2 cellular contexts compared by ENCODE assay signal in genomic region chr4:162015090-162015489, GRCh38.
TF ChIP-seq lines count a peak whose summit lies in the region.

No MANE protein-coding gene starts in this region.

TF ChIP-seq in HepG2, 621 proteins besides CTCF, POLR2A, EP300 and RAD21 (continued from another document):
- TF ChIP-seq ZBTB4 (CRISPR knock-in tag; IDR thresholded peaks at IDR 0.05; ENCODE audit: borderline replicate concordance) (no peak), ZC3H4 (CRISPR knock-in tag; IDR thresholded peaks at IDR 0.05; ENCODE audit: borderline replicate concordance) (no peak), DZIP1 (CRISPR knock-in tag; IDR thresholded peaks at IDR 0.05) (no peak), TCF12 (IDR thresholded peaks at IDR 0.05) (no peak), TCF12 (CRISPR knock-in tag; IDR thresholded peaks at IDR 0.05) (no peak)

TF ChIP-seq in endothelial cell of umbilical vein, 7 proteins besides CTCF, POLR2A, EP300 and RAD21 (continued from another document):
- peak; percentile 72 for TF ChIP-seq GATA2 (IDR thresholded peaks at IDR 0.05; ENCODE audit: insufficient read depth, insufficient read length, low read depth, low read length)
- TF ChIP-seq MYC (IDR thresholded peaks at IDR 0.05; ENCODE audit: low read depth, low read length) = no peak
- TF ChIP-seq POLR2AphosphoS5 (IDR thresholded peaks at IDR 0.05; ENCODE audit: insufficient read depth, low read depth, low read length) = no peak
- no peak for TF ChIP-seq EZH2 (IDR thresholded peaks at IDR 0.05; ENCODE audit: borderline replicate concordance, low read depth, low read length, severe bottlenecking)
- peak; percentile 17 for TF ChIP-seq FOS (IDR thresholded peaks at IDR 0.05; ENCODE audit: borderline replicate concordance, insufficient read depth, low read length)
- no peak for TF ChIP-seq MAX (IDR thresholded peaks at IDR 0.05; ENCODE audit: insufficient read depth, insufficient read length)
